1 cellular context compared by ENCODE assay signal in genomic region chr17:2883544-2884203, GRCh38.
TF ChIP-seq lines count a peak whose summit lies in the region.

No MANE protein-coding gene starts in this region.

TF ChIP-seq in H1, 55 proteins besides CTCF, POLR2A, EP300 and RAD21 (continued from another document):
- no peak for TF ChIP-seq CHD7 (IDR thresholded peaks at IDR 0.05; ENCODE audit: insufficient replicate concordance, low read length)
